In genomic region chr6:32604434-32604877, GRCh38 we compare ENCODE assay signal across 11 cellular contexts. TPM values are rescaled to one million over a fixed set of nuclear protein-coding genes. Genes with fewer than 3 reads are reported as not detected.
A peak's percentile ranks its signal among the peaks of the same experiment; 100 is the strongest.
DNase-seq lines count a peak whose midpoint lies in the region; ATAC-seq and TF ChIP-seq lines count a peak whose summit lies in the region.
"Had no signal": no experiment of that assay in that cellular context is flagged by ENCODE, and none has a peak within 500 bp of the region (broad histone marks: within the 10 kb centered on the region; RNA-seq: fewer than 3 reads in every experiment).

No MANE protein-coding gene starts in this region.

- H3K36me3 Mint-ChIP-seq in activated B cell treated with CpG ODN at 0.5 μM for 24 hours (ENCODE audit: low read depth): peaks cover 16% of the 10 kb centered on the region
- H3K36me3 Mint-ChIP-seq: activated naive CD4-positive, alpha-beta T cell treated with anti-CD3 and anti-CD28 coated beads, Interleukin-2, amount 50 U/mL, for 24 hours had no signal

- H3K4me1 ChIP-seq in mammary epithelial cell (ENCODE audit: insufficient read depth, low read length) (no peaks in the 10 kb centered on the region), breast epithelium (no peaks in the 10 kb centered on the region), thymus (ENCODE audit: control insufficient read depth, insufficient read depth, low read length) (no peaks in the 10 kb centered on the region)

- peak; percentile 36 for DNase-seq in mammary epithelial cell
- no peak for DNase-seq in breast epithelium (ENCODE audit: low spot score in 2 of 2)
- no peak for DNase-seq in activated B cell treated with CpG ODN at 0.5 μM for 24 hours
- no peak for DNase-seq in left colon
- DNase-seq in activated effector memory CD4-positive, alpha-beta T cell treated with Interleukin-2 at 50 U/mL for 16 hours: no peak
- no peak for DNase-seq in WERI-Rb-1
- no peak for DNase-seq in NK-92 (lab: John Stamatoyannopoulos, UW; ENCODE audit: unreplicated experiment)
- DNase-seq: NCI-H1694 treated with DMSO at 0.1 percent for 48 hours had no signal

- H3K4me3 ChIP-seq in mammary epithelial cell (replicated peaks in 1 of 3; ENCODE audit: insufficient read depth in 1 of 3, low read depth in 2 of 3, low read length in 3 of 3) (no peak overlapping the region), breast epithelium (no peak overlapping the region), thymus (ENCODE audit: low read length) (no peak overlapping the region), WERI-Rb-1 (ENCODE audit: low read depth, low read length) (no peak overlapping the region)

- H3K27me3 Mint-ChIP-seq in activated B cell treated with CpG ODN at 0.5 μM for 24 hours: no peaks in the 10 kb centered on the region
- H3K27me3 Mint-ChIP-seq: activated naive CD4-positive, alpha-beta T cell treated with anti-CD3 and anti-CD28 coated beads, Interleukin-2, amount 50 U/mL, for 24 hours had no signal

- no peak for TF ChIP-seq POLR2A in breast epithelium (IDR thresholded peaks at IDR 0.05)

- in situ Hi-C loops in mammary epithelial cell (cut with MboI; ENCODE audit: low sequenced_read_pairs in 2 of 2): no loop called here

- H3K4me2 ChIP-seq in mammary epithelial cell (ENCODE audit: insufficient read depth, low read depth, low read length): no peak overlapping the region

- BruUV-seq in mammary epithelial cell (replicated peaks; lab: Mats Ljungman, UMichigan): no TSS peak

- peaks cover 1% of the 10 kb centered on the region for H3K9me3 Mint-ChIP-seq in activated B cell treated with CpG ODN at 0.5 μM for 24 hours
- H3K9me3 Mint-ChIP-seq: activated naive CD4-positive, alpha-beta T cell treated with anti-CD3 and anti-CD28 coated beads, Interleukin-2, amount 50 U/mL, for 24 hours had no signal

- peak overlapping the region; percentile 74 for H3K4me3 Mint-ChIP-seq in activated B cell treated with CpG ODN at 0.5 μM for 24 hours
- H3K4me3 Mint-ChIP-seq: activated naive CD4-positive, alpha-beta T cell treated with anti-CD3 and anti-CD28 coated beads, Interleukin-2, amount 50 U/mL, for 24 hours had no signal

- no peak overlapping the region for H3K9ac ChIP-seq in mammary epithelial cell (ENCODE audit: insufficient read depth, low read length)

- H3K27ac Mint-ChIP-seq in activated B cell treated with CpG ODN at 0.5 μM for 24 hours: peak overlapping the region; percentile 93

- H3K36me3 ChIP-seq in mammary epithelial cell (ENCODE audit: insufficient read depth, low read length) (no peaks in the 10 kb centered on the region), breast epithelium (no peaks in the 10 kb centered on the region), thymus (ENCODE audit: control insufficient read depth, insufficient read depth) (no peaks in the 10 kb centered on the region), WERI-Rb-1 (no peaks in the 10 kb centered on the region)

- H3K9me3 ChIP-seq in mammary epithelial cell (replicated peaks; ENCODE audit: insufficient read depth, low read length): no peaks in the 10 kb centered on the region
- no peaks in the 10 kb centered on the region for H3K9me3 ChIP-seq in breast epithelium
- H3K9me3 ChIP-seq in thymus (ENCODE audit: control insufficient read depth): no peaks in the 10 kb centered on the region
- peaks cover under 1% of the 10 kb centered on the region for H3K9me3 ChIP-seq in WERI-Rb-1 (ENCODE audit: severe bottlenecking)

- 0% methylated on average over 3 of the region's 3 CpGs for WGBS in mammary epithelial cell (ENCODE audit: low coverage, missing lambda C conversion rate)
- 12% methylated on average over 3 of the region's 3 CpGs for WGBS in thymus

- TF ChIP-seq CTCF in mammary epithelial cell (conservative IDR thresholded peaks at IDR 0.05 in 1 of 2, IDR thresholded peaks at IDR 0.05 in 1 of 2; ENCODE audit: extremely low read depth in 1 of 2, insufficient read depth in 1 of 2, low read depth in 1 of 2, low read length in 2 of 2) (no peak), breast epithelium (IDR thresholded peaks at IDR 0.05) (no peak), activated B cell treated with CpG ODN at 0.5 μM for 24 hours (IDR thresholded peaks at IDR 0.05) (no peak), WERI-Rb-1 (IDR thresholded peaks at IDR 0.05; ENCODE audit: low read depth, low read length) (no peak)

- H4K20me1 ChIP-seq in mammary epithelial cell (ENCODE audit: insufficient read depth, low read length): no peaks in the 10 kb centered on the region

- no peak overlapping the region for H3K27ac ChIP-seq in mammary epithelial cell (ENCODE audit: insufficient read depth, low read depth, low read length)
- no peak overlapping the region for H3K27ac ChIP-seq in breast epithelium
- H3K27ac ChIP-seq in thymus (ENCODE audit: low read depth): peak overlapping the region; percentile 64
- no peak overlapping the region for H3K27ac ChIP-seq in WERI-Rb-1
- H3K27ac ChIP-seq: C4-2B had no signal

- peaks cover 76% of the 10 kb centered on the region for H3K4me1 Mint-ChIP-seq in activated B cell treated with CpG ODN at 0.5 μM for 24 hours

- no peaks in the 10 kb centered on the region for H3K79me2 ChIP-seq in mammary epithelial cell (ENCODE audit: insufficient read depth, low read length)

- dilution Hi-C loops in mammary epithelial cell (cut with HindIII; ENCODE audit: low sequenced_read_pairs): no loop called here

- POLR2A ChIA-PET in activated B cell treated with CpG ODN at 0.5 μM for 24 hours (lab: Charles Lee): interaction anchor here (0.8 to 12.1 kb wide), 23 partner anchors 9 to 249 kb away, joined by 3 to 312 read pairs (median 7); partner anchors contain the start of genes HLA-DQA1, HLA-DQB1, HLA-DRA and HLA-DRB1

- H3K27me3 ChIP-seq in mammary epithelial cell (ENCODE audit: insufficient read depth, low read length) (no peaks in the 10 kb centered on the region), breast epithelium (no peaks in the 10 kb centered on the region), thymus (ENCODE audit: control insufficient read depth, insufficient read depth) (no peaks in the 10 kb centered on the region), WERI-Rb-1 (ENCODE audit: insufficient read depth, low read depth, severe bottlenecking) (peaks cover 51% of the 10 kb centered on the region)

- CTCF ChIA-PET in mammary epithelial cell (lab: Charles Lee; ENCODE audit: low non-redundant PET): no interaction called here
- CTCF ChIA-PET in activated B cell treated with CpG ODN at 0.5 μM for 24 hours (lab: Charles Lee): interaction anchor here (1.3 to 1.4 kb wide), 2 partner anchors 18 to 86 kb away, joined by 3 to 4 read pairs; no protein-coding TSS in a partner anchor

- intact Hi-C loops in mammary epithelial cell (cut with micrococcal nuclease) (no loop called here), breast epithelium (cut with DNase I; ENCODE audit: low total_unique reads) (no loop called here), activated B cell treated with CpG ODN at 0.5 μM for 24 hours (cut with micrococcal nuclease) (loop anchor here (1.0 to 5.0 kb wide), 4 partner anchors 14 to 63 kb away; partner anchors contain the start of genes HLA-DQA1 and HLA-DQB1), left colon (cut with DNase I, micrococcal nuclease) (no loop called here)

- ATAC-seq in activated B cell treated with CpG ODN at 0.5 μM for 24 hours (ENCODE audit: low read depth): peak; percentile 68
- peak; percentile 26 for ATAC-seq in left colon

- no peak overlapping the region for H2AFZ ChIP-seq in mammary epithelial cell (ENCODE audit: low read depth, low read length)

RNA-seq across cellular contexts. Expression of gene HLA-DRB1, which starts 14.8 kb away (rescaled TPM):
- total RNA-seq in mammary epithelial cell (under 1 TPM; 0.24 to 0.83 TPM), breast epithelium (10 to 100 TPM; 28.2 to 90.3 (median 44.2) TPM), activated B cell treated with CpG ODN at 0.5 μM for 24 hours (621 and 630 TPM in 2 replicates), left colon (100 to 1,000 TPM in 1 of 2 donors, 10 to 100 TPM in 1; 34.7 to 191 TPM)
- polyA plus RNA-seq in mammary epithelial cell (0.37 TPM), thymus (685 TPM)
- not detected for polyA minus RNA-seq in mammary epithelial cell

RNA-seq across cellular contexts. Expression of gene HLA-DQA1, which starts 32.8 kb away (rescaled TPM):
- total RNA-seq in mammary epithelial cell (not detected), breast epithelium (10 to 100 TPM in 2 of 3 donors, 1 to 10 TPM in 1; 1.6 to 19.2 (median 15.0) TPM), activated B cell treated with CpG ODN at 0.5 μM for 24 hours (628 and 664 TPM in 2 replicates), left colon (10 to 100 TPM in 1 of 2 donors, 1 to 10 TPM in 1; 5.1 to 45.0 TPM)
- polyA plus RNA-seq in mammary epithelial cell (not detected), thymus (358 TPM)
- polyA minus RNA-seq in mammary epithelial cell: not detected

Comparison
In these comparisons a context has a peak if more than half of its experiments do, and no peak if none do; other contexts are left out.
1. RNA of gene HLA-DRB1, which starts 14.8 kb away (total RNA-seq): 621 to 630 TPM in activated B cell treated with CpG ODN at 0.5 μM for 24 hours, 34.7 to 191 TPM in left colon and 28.2 to 90.3 TPM in breast epithelium; 0.24 to 0.83 TPM in mammary epithelial cell; every median in the first group is over 10 times any median in the second.
2. RNA of gene HLA-DQA1, which starts 32.8 kb away (total RNA-seq): 628 to 664 TPM in activated B cell treated with CpG ODN at 0.5 μM for 24 hours; 5.1 to 45.0 TPM in left colon, 1.6 to 19.2 TPM in breast epithelium and not detected in mammary epithelial cell; every median in the first group is over 10 times any median in the second.